Comparison of ENCODE assay signal across 1 cellular context in the genomic region with DNA sequence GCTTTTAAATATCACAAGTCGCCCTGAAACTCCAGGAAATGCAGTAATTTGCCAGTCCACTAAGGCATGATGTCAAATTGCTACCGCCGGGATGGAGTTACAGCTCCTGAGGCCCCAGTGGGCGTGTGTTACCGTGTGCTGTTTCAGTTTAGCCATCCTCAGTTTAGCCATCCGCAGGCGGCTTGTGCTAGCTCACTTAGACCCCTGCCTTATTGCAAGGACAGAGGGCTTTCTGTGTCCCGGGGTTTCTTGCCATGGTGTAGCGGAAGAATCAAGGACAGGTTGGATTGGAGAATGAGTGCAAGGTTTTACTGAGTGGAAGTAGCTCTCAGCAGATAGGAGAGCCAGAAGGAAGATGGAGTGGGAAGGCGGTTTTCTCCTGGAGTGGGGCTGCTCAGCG.
TF ChIP-seq lines count a peak whose summit lies in the region.

No MANE protein-coding gene starts in this region.

TF ChIP-seq in H1, 55 proteins besides CTCF, POLR2A, EP300 and RAD21:
- TF ChIP-seq CBX8 (IDR thresholded peaks at IDR 0.05; ENCODE audit: borderline replicate concordance, low read depth, low read length) (no peak), RXRA (IDR thresholded peaks at IDR 0.05; ENCODE audit: insufficient read depth, low read depth, low read length) (no peak), POLR2AphosphoS5 (IDR thresholded peaks at IDR 0.05; ENCODE audit: low read depth, low read length) (no peak), POU5F1 (IDR thresholded peaks at IDR 0.05; ENCODE audit: low read depth, low read length) (no peak)
